8 cellular contexts compared by ENCODE assay signal in the genomic region with DNA sequence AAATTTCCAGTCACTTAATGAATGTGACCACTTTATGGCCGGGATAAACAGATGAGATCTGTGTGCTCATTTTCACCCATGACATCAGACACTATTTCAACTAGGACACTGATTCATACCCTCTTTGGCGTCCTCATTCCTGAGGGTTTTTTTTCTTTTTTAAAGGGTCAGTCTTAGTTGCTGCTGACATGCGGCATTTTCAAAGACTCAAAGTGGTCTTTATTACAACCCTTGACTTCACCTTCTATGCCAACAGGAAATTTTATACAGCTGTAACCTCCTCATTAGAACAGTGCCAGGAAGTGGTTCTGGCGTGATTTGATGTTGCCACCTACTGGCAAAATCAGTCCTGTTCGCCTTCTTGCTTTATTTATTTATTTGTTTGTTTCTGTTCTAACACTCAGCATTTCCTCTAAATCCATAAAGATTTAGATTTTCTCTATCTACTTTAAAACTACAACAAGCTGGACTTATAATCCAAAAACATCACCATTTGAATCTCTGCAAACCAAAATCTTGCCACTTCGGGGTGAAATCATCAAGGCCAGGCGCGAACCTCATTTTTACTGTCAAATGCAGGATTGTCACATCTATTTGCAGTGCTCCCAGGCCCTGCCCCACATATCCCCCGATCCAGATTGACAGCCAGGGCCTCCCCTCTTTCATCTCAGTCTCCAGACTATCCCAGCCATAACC.
A peak's percentile ranks its signal among the peaks of the same experiment; 100 is the strongest.
DNase-seq lines count a peak whose midpoint lies in the region; ATAC-seq, FAIRE-seq and TF ChIP-seq lines count a peak whose summit lies in the region.

No MANE protein-coding gene starts in this region.

- no peak for TF ChIP-seq EP300 in A549 (IDR thresholded peaks at IDR 0.05)

- no peak for FAIRE-seq in A549 (lab: Jason Lieb, UNC)

- DNase-seq in A549 (ENCODE audit: low read depth in 1 of 2, low spot score in 1 of 2), result peak; percentile 4 to 39
- DNase-seq in LHCN-M2 (ENCODE audit: low read depth), result peak; percentile 80
- peak; percentile 34 for DNase-seq in WERI-Rb-1
- DNase-seq in inferior parietal cortex (ENCODE audit: extremely low spot score), result peak; percentile 80
- no peak for DNase-seq in effector memory CD8-positive, alpha-beta T cell
- DNase-seq in NOMO-1 treated with dmso at 0.1 percent for 144 hours (lab: John Stamatoyannopoulos, UW; ENCODE audit: unreplicated experiment), result no peak

- H3K27ac ChIP-seq in A549 (no peak overlapping the region), WERI-Rb-1 (no peak overlapping the region)

- H3K27me3 ChIP-seq in WERI-Rb-1 (ENCODE audit: insufficient read depth, low read depth, severe bottlenecking), result no peaks in the 10 kb centered on the region

- CTCF ChIA-PET in A549 (lab: Yijun Ruan, JAX), result interaction anchor here (0.7 to 1.5 kb wide), 7 partner anchors 8 to 304 kb away, joined by 3 to 6 read pairs (median 3); no protein-coding TSS in a partner anchor

- H3K4me3 ChIP-seq in A549 (no peak overlapping the region), WERI-Rb-1 (ENCODE audit: low read depth, low read length) (no peak overlapping the region)

- no peaks in the 10 kb centered on the region for H3K27me3 Mint-ChIP-seq in effector memory CD8-positive, alpha-beta T cell

- peaks cover 8 to 29% of the 10 kb centered on the region in 2 donors for H3K9me3 Mint-ChIP-seq in effector memory CD8-positive, alpha-beta T cell

- no peaks in the 10 kb centered on the region for H3K4me1 ChIP-seq in A549

- peak; percentile 74 to 75 for TF ChIP-seq RAD21 in A549 (conservative IDR thresholded peaks at IDR 0.05 in 1 of 2, IDR thresholded peaks at IDR 0.05 in 1 of 2)

- no peaks in the 10 kb centered on the region for H3K36me3 ChIP-seq in WERI-Rb-1

- no peak for TF ChIP-seq POLR2A in A549 (IDR thresholded peaks at IDR 0.05; ENCODE audit: low read length)

- H3K4me3 Mint-ChIP-seq in effector memory CD8-positive, alpha-beta T cell, result no peak overlapping the region

- H3K36me3 Mint-ChIP-seq in effector memory CD8-positive, alpha-beta T cell (ENCODE audit: insufficient read depth), result no peaks in the 10 kb centered on the region

- H3K27ac Mint-ChIP-seq in effector memory CD8-positive, alpha-beta T cell, result no peak overlapping the region

- 0 out of 3 replicates have a peak overlapping the region, but pooled peaks have one; percentile 23 for H3K4me2 ChIP-seq in A549

- 31% methylated on average over 9 of the region's 9 CpGs for WGBS in A549 (ENCODE audit: missing lambda C conversion rate)

- H3K9me3 ChIP-seq in A549, result peaks cover 5% of the 10 kb centered on the region; the same call in 2 of the 3 replicates
- H3K9me3 ChIP-seq in WERI-Rb-1 (ENCODE audit: severe bottlenecking), result peaks cover 10% of the 10 kb centered on the region

- ATAC-seq in A549 (peak; percentile 67 to 82; a peak in 4 of 6 replicates), HG03280 (IDR thresholded peaks at IDR 0.05; ENCODE audit: unreplicated experiment) (no peak), GM18519 (IDR thresholded peaks at IDR 0.05; ENCODE audit: low FRiP score, unreplicated experiment) (no peak)
- ATAC-seq in effector memory CD8-positive, alpha-beta T cell (replicated peaks), result no peak

- no peaks in the 10 kb centered on the region for H3K4me1 Mint-ChIP-seq in effector memory CD8-positive, alpha-beta T cell (ENCODE audit: low read depth in 2 of 2)

- peak; percentile 68 for TF ChIP-seq CTCF in A549 (IDR thresholded peaks at IDR 0.05)
- peak; percentile 68 for TF ChIP-seq CTCF in WERI-Rb-1 (IDR thresholded peaks at IDR 0.05; ENCODE audit: low read depth, low read length)

- POLR2A ChIA-PET in A549 (lab: Yijun Ruan, JAX), result no interaction called here

TF ChIP-seq in A549, 52 proteins besides CTCF, POLR2A, EP300 and RAD21:
- TF ChIP-seq SMC3 (IDR thresholded peaks at IDR 0.05) (peak; percentile 61), RFX5 (IDR thresholded peaks at IDR 0.05) (no peak), MAZ (IDR thresholded peaks at IDR 0.05; ENCODE audit: borderline replicate concordance, low read depth, low read length) (no peak)

Comparison
In these comparisons a context has a peak if more than half of its experiments do, and no peak if none do; other contexts are left out.
1. ATAC-seq: peak in A549 (2 of 2); none in HG03280 (single experiment), GM18519 (single experiment) and effector memory CD8-positive, alpha-beta T cell (single experiment).
2. DNase-seq: peak in A549 (2 of 2), LHCN-M2 (single experiment), WERI-Rb-1 (single experiment) and inferior parietal cortex (single experiment); none in effector memory CD8-positive, alpha-beta T cell (0 of 3) and NOMO-1 treated with dmso at 0.1 percent for 144 hours (single experiment).